In the genomic region with DNA sequence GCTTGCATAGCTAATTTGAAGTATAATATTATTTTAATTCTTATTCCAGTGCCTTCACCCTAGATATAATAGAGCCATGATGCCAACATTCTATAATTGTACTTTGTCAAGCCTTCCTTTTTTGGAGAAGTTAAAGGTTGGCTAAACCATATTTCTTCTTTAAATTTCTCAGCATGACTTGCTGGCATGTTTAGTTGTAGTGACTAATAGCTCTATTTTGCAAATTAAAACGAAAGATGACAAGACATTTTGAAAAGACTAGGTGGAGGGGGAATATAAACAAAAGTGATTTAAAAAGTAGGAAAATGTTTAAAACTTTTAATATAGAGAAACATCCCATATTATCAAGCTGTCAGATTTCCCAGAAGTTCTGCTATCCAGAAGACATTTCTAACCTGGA, we compare ENCODE assay signal across 19 cellular contexts.
DNase-seq lines count a peak whose midpoint lies in the region; TF ChIP-seq lines count a peak whose summit lies in the region.
"Had no signal": no experiment of that assay in that cellular context is flagged by ENCODE, and none has a peak within 500 bp of the region (broad histone marks: within the 10 kb centered on the region; RNA-seq: fewer than 3 reads in every experiment).

No MANE protein-coding gene starts in this region.

- H3K4me1 ChIP-seq in GM23248 (ENCODE audit: insufficient read depth), result peaks cover 36% of the 10 kb centered on the region
- H3K4me1 ChIP-seq in SK-N-SH (ENCODE audit: control insufficient read depth in 1 of 2, insufficient read depth in 2 of 2, low read depth in 1 of 2, low read length in 1 of 2), result peaks cover 0 to 11% of the 10 kb centered on the region in 2 experiments; a peak in 1 of 4 replicates
- H3K4me1 ChIP-seq in osteoblast (ENCODE audit: insufficient read depth, low read length), result peaks cover 22% of the 10 kb centered on the region

- TF ChIP-seq EP300 in SK-N-SH (IDR thresholded peaks at IDR 0.05; ENCODE audit: borderline replicate concordance in 1 of 2, low read depth in 1 of 2, low read length in 1 of 2), result no peak

- no peak overlapping the region for H3K4me3 ChIP-seq in GM23248
- no peak overlapping the region for H3K4me3 ChIP-seq in SK-N-SH (ENCODE audit: low read depth in 2 of 2, low read length in 1 of 2)
- H3K4me3 ChIP-seq in osteoblast (ENCODE audit: insufficient read depth, low read length), result no peak overlapping the region
- H3K4me3 ChIP-seq: GM23338 had no signal

- H3K79me2 ChIP-seq in GM23248 (ENCODE audit: insufficient read depth) (no peaks in the 10 kb centered on the region), SK-N-SH (ENCODE audit: insufficient read depth) (no peaks in the 10 kb centered on the region), osteoblast (ENCODE audit: insufficient read depth, low read length) (no peaks in the 10 kb centered on the region)

- no peaks in the 10 kb centered on the region for H4K20me1 ChIP-seq in GM23248 (ENCODE audit: insufficient read depth)
- no peaks in the 10 kb centered on the region for H4K20me1 ChIP-seq in SK-N-SH (ENCODE audit: insufficient read depth)
- no peaks in the 10 kb centered on the region for H4K20me1 ChIP-seq in osteoblast (ENCODE audit: insufficient read depth, low read length)

- no peaks in the 10 kb centered on the region for H3K9me3 ChIP-seq in GM23248 (ENCODE audit: low read depth)
- no peaks in the 10 kb centered on the region for H3K9me3 ChIP-seq in SK-N-SH
- H3K9me3 ChIP-seq in osteoblast (ENCODE audit: low read depth, low read length), result no peaks in the 10 kb centered on the region

- H3K9me2 ChIP-seq in GM23248 (ENCODE audit: insufficient read depth), result no peaks in the 10 kb centered on the region
- H3K9me2 ChIP-seq in SK-N-SH, result no peaks in the 10 kb centered on the region

- in situ Hi-C loops in GM23248 (cut with MboI), result no loop called here

- DNase-seq in NOMO-1 treated with DMSO at 0.1 percent for 48 hours (lab: John Stamatoyannopoulos, UW; ENCODE audit: unreplicated experiment) (peak; percentile 38), NOMO-1 treated with dmso at 0.1 percent for 144 hours (lab: John Stamatoyannopoulos, UW; ENCODE audit: unreplicated experiment) (no peak), GM23248 (peak; percentile 54), SK-N-SH (no peak), osteoblast (ENCODE audit: insufficient read length, low spot score, missing footprints) (peak; percentile 73), caudate nucleus (lab: John Stamatoyannopoulos, UW) (no peak), NCI-H446 (lab: John Stamatoyannopoulos, UW) (no peak), erythroblast (lab: John Stamatoyannopoulos, UW) (no peak)
- DNase-seq: 8988T; ACHN; C1 segment of cervical spinal cord; CD8-positive, alpha-beta T cell; COR-L47; DMS153; DMS79 treated with DMSO at 0.1 percent for 48 hours; GF-D8; H7; IMR-90 had no signal

- peak overlapping the region; percentile 34 for H3K27ac ChIP-seq in GM23248
- H3K27ac ChIP-seq in SK-N-SH (ENCODE audit: low read depth in 2 of 2, low read length in 1 of 2), result peak overlapping the region in 1 of 2 experiments; percentile 49; a peak in 2 of 4 replicates
- peak overlapping the region; percentile 48 for H3K27ac ChIP-seq in osteoblast (ENCODE audit: low read depth, low read length)
- H3K27ac ChIP-seq in caudate nucleus (ENCODE audit: low read depth, low read length), result no peak overlapping the region

- no peak for TF ChIP-seq CTCF in SK-N-SH (IDR thresholded peaks at IDR 0.05)
- TF ChIP-seq CTCF in osteoblast (IDR thresholded peaks at IDR 0.05; ENCODE audit: extremely low read depth, low read depth, low read length), result no peak

- H3K27me3 ChIP-seq in GM23248 (replicated peaks; ENCODE audit: insufficient read depth) (no peaks in the 10 kb centered on the region), SK-N-SH (ENCODE audit: insufficient read depth) (no peaks in the 10 kb centered on the region), osteoblast (ENCODE audit: insufficient read depth, low read length) (no peaks in the 10 kb centered on the region)

- CTCF ChIA-PET in SK-N-SH (lab: Yijun Ruan, JAX), result interaction anchor here (1.0 to 1.3 kb wide), 2 partner anchors 12 to 21 kb away, joined by 3 to 6 read pairs; no protein-coding TSS in a partner anchor

- POLR2A ChIA-PET in SK-N-SH (lab: Yijun Ruan, JAX), result no interaction called here

- no peak for TF ChIP-seq RAD21 in SK-N-SH (IDR thresholded peaks at IDR 0.05; ENCODE audit: low read length)

- no peak for TF ChIP-seq POLR2A in erythroblast (IDR thresholded peaks at IDR 0.05; ENCODE audit: low read length)

- H3F3A ChIP-seq in GM23248 (ENCODE audit: insufficient read depth), result peaks cover 17% of the 10 kb centered on the region; the same call in 1 of the 2 replicates
- peaks cover 9% of the 10 kb centered on the region for H3F3A ChIP-seq in SK-N-SH (replicated peaks; ENCODE audit: insufficient read depth)

- H3K4me2 ChIP-seq in GM23248 (ENCODE audit: unreplicated experiment) (peak overlapping the region; percentile 18), SK-N-SH (no peak overlapping the region), osteoblast (ENCODE audit: insufficient read depth, low read length) (no peak overlapping the region)
- H3K4me2 ChIP-seq: GM23338 had no signal

- 4% methylated on average over 1 of the region's 1 CpG for WGBS in GM23248 (ENCODE audit: low coverage in 1 of 2, low lambda C conversion rate in 2 of 2, missing lambda C conversion rate in 2 of 2), 2 experiments
- 5% methylated on average over 1 of the region's 1 CpG for WGBS in SK-N-SH (ENCODE audit: low lambda C conversion rate)

- H3K9ac ChIP-seq in GM23248 (0 out of 2 replicates have a peak overlapping the region, but pooled peaks have one; percentile 12), SK-N-SH (no peak overlapping the region)

- H2AFZ ChIP-seq in GM23248, result peak overlapping the region; percentile 52
- peak overlapping the region; percentile 67; the same call in 1 of the 2 replicates for H2AFZ ChIP-seq in SK-N-SH (ENCODE audit: low read depth)
- H2AFZ ChIP-seq in osteoblast (ENCODE audit: low read length), result no peak overlapping the region
- H2AFZ ChIP-seq: GM23338 had no signal

- H3K36me3 ChIP-seq in GM23248 (ENCODE audit: low read depth) (no peaks in the 10 kb centered on the region), SK-N-SH (replicated peaks in 1 of 2; ENCODE audit: control insufficient read depth in 1 of 2, insufficient read depth in 2 of 2, low read length in 1 of 2) (no peaks in the 10 kb centered on the region), osteoblast (ENCODE audit: insufficient read depth, low read length) (no peaks in the 10 kb centered on the region)

TF ChIP-seq in SK-N-SH, 30 proteins besides CTCF, POLR2A, EP300 and RAD21 (continues in another document):
- TF ChIP-seq NRF1 (IDR thresholded peaks at IDR 0.05; ENCODE audit: low read depth, low read length) (no peak), FOXJ3 (CRISPR knock-in tag; IDR thresholded peaks at IDR 0.05) (no peak), EZH2phosphoT487 (IDR thresholded peaks at IDR 0.05; ENCODE audit: borderline replicate concordance, low read depth) (no peak), NFIC (IDR thresholded peaks at IDR 0.05; ENCODE audit: borderline replicate concordance) (peak; percentile 21; the same call in 1 of the 2 replicates), MXI1 (IDR thresholded peaks at IDR 0.05; ENCODE audit: low read depth, low read length) (no peak), RCOR1 (IDR thresholded peaks at IDR 0.05; ENCODE audit: low read length) (no peak), RXRA (IDR thresholded peaks at IDR 0.05; ENCODE audit: borderline replicate concordance, low read depth) (no peak), TEAD4 (IDR thresholded peaks at IDR 0.05; ENCODE audit: borderline replicate concordance, insufficient read depth) (no peak), RFX5 (IDR thresholded peaks at IDR 0.05; ENCODE audit: low read length) (no peak), GATA2 (CRISPR knock-in tag; IDR thresholded peaks at IDR 0.05) (no peak), FOSL2 (IDR thresholded peaks at IDR 0.05; ENCODE audit: borderline replicate concordance, low read depth) (peak; percentile 12; the same call in 1 of the 2 replicates), POLR2AphosphoS5 (IDR thresholded peaks at IDR 0.05; ENCODE audit: low read depth, low read length) (no peak), TAF1 (IDR thresholded peaks at IDR 0.05; ENCODE audit: borderline replicate concordance, low read depth, low read length) (no peak), YY1 (IDR thresholded peaks at IDR 0.05; ENCODE audit: low read depth) (no peak), REST (IDR thresholded peaks at IDR 0.05; ENCODE audit: low read depth, low read length) (no peak), TCF12 (IDR thresholded peaks at IDR 0.05) (0 out of 2 replicates have a peak, but pooled peaks have one; percentile 23), SIN3A (IDR thresholded peaks at IDR 0.05; ENCODE audit: borderline replicate concordance, low read depth, low read length) (no peak), JUND (IDR thresholded peaks at IDR 0.05) (peak; percentile 30; the same call in 1 of the 2 replicates)
- TF ChIP-seq, protein P1, sequence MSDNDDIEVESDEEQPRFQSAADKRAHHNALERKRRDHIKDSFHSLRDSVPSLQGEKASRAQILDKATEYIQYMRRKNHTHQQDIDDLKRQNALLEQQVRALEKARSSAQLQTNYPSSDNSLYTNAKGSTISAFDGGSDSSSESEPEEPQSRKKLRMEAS (IDR thresholded peaks at IDR 0.05; ENCODE audit: low read depth), result no peak

Comparison
In these comparisons a context has a peak if more than half of its experiments do, and no peak if none do; other contexts are left out.
1. DNase-seq: peak in NOMO-1 treated with DMSO at 0.1 percent for 48 hours (single experiment), GM23248 (single experiment) and osteoblast (single experiment); none in NOMO-1 treated with dmso at 0.1 percent for 144 hours (single experiment), SK-N-SH (single experiment), caudate nucleus (0 of 61), NCI-H446 (0 of 2) and erythroblast (0 of 2).